ENCODE assay signal across 1 cellular context in the genomic region with DNA sequence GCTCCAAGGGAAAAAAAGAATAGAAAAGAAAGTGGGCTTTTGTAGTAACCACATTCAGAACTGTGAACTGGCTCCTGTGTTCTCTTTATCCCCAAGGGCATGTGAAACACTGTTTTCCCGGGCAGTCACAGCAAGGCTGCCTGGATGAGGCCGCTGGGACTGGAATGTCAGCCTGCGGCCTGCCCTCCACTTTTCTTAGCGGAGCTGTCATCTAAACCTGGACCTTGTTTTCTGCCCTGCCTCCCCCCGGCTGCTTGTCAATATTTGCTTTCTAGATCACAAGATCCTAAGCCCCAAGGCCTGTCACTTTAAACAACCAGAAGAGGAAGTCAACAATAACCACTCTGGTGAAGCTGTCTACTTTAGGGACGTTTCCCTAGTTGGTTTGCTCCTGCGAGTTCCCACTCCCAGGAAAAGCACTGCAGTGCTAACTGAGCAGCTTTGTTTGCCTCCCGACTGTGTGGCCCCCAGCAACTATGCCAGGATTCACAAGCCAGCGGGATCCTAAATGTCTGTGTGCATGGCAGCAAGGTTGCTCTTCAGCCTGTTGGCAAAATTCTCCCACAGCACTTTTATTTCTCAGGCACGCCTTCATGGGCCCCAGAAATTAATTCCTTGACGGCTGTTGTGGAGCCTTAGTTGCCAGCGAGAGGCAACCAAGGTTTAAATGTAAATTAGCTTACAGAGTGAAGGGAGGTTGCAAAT.
TF ChIP-seq lines count a peak whose summit lies in the region.

No MANE protein-coding gene starts in this region.

TF ChIP-seq in HepG2, 621 proteins besides CTCF, POLR2A, EP300 and RAD21 (continued from another document and continues in another):
- TF ChIP-seq, protein P1, sequence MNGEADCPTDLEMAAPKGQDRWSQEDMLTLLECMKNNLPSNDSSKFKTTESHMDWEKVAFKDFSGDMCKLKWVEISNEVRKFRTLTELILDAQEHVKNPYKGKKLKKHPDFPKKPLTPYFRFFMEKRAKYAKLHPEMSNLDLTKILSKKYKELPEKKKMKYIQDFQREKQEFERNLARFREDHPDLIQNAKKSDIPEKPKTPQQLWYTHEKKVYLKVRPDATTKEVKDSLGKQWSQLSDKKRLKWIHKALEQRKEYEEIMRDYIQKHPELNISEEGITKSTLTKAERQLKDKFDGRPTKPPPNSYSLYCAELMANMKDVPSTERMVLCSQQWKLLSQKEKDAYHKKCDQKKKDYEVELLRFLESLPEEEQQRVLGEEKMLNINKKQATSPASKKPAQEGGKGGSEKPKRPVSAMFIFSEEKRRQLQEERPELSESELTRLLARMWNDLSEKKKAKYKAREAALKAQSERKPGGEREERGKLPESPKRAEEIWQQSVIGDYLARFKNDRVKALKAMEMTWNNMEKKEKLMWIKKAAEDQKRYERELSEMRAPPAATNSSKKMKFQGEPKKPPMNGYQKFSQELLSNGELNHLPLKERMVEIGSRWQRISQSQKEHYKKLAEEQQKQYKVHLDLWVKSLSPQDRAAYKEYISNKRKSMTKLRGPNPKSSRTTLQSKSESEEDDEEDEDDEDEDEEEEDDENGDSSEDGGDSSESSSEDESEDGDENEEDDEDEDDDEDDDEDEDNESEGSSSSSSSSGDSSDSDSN (CRISPR knock-in tag; IDR thresholded peaks at IDR 0.05): peak; percentile 100
- TF ChIP-seq ZNF746 (CRISPR knock-in tag; IDR thresholded peaks at IDR 0.05): peak; percentile 96
- TF ChIP-seq GABPA (IDR thresholded peaks at IDR 0.05; ENCODE audit: low read depth, low read length): no peak
- peak; percentile 82 for TF ChIP-seq GABPA (CRISPR knock-in tag; IDR thresholded peaks at IDR 0.05; ENCODE audit: low read depth)
- TF ChIP-seq NCOA5 (CRISPR knock-in tag; IDR thresholded peaks at IDR 0.05): no peak
- TF ChIP-seq, protein P2, sequence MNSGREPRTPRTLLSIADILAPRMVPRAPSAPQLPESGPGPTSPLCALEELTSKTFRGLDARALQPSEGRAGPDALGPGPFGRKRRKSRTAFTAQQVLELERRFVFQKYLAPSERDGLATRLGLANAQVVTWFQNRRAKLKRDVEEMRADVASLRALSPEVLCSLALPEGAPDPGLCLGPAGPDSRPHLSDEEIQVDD (CRISPR knock-in tag; IDR thresholded peaks at IDR 0.05; ENCODE audit: borderline replicate concordance): no peak
- TF ChIP-seq ZFYVE20 (CRISPR knock-in tag; IDR thresholded peaks at IDR 0.05; ENCODE audit: borderline replicate concordance, low read depth): no peak
- TF ChIP-seq HNF4A (CRISPR knock-in tag; IDR thresholded peaks at IDR 0.05): peak; percentile 99
- TF ChIP-seq ZNF616 (CRISPR knock-in tag; IDR thresholded peaks at IDR 0.05; ENCODE audit: low read depth): peak; percentile 81; the same call in 1 of the 2 replicates
- TF ChIP-seq CBX5 (CRISPR knock-in tag; IDR thresholded peaks at IDR 0.05; ENCODE audit: borderline replicate concordance): peak; percentile 95; the same call in 1 of the 2 replicates
- no peak for TF ChIP-seq ZNF382 (CRISPR knock-in tag; IDR thresholded peaks at IDR 0.05; ENCODE audit: borderline replicate concordance)
- peak; percentile 84; the same call in 1 of the 2 replicates for TF ChIP-seq ZNF280D (CRISPR knock-in tag; IDR thresholded peaks at IDR 0.05)
- TF ChIP-seq NAIF1 (CRISPR knock-in tag; IDR thresholded peaks at IDR 0.05; ENCODE audit: borderline replicate concordance): peak; percentile 80
- 0 out of 2 replicates have a peak, but pooled peaks have one; percentile 76 for TF ChIP-seq ZBED4 (CRISPR knock-in tag; IDR thresholded peaks at IDR 0.05; ENCODE audit: borderline replicate concordance)
- TF ChIP-seq TP53 (CRISPR knock-in tag; conservative IDR thresholded peaks at IDR 0.05): peak; percentile 72; the same call in 1 of the 2 replicates
- TF ChIP-seq ZFP41 (CRISPR knock-in tag; IDR thresholded peaks at IDR 0.05; ENCODE audit: borderline replicate concordance): no peak
- TF ChIP-seq, protein P3, sequence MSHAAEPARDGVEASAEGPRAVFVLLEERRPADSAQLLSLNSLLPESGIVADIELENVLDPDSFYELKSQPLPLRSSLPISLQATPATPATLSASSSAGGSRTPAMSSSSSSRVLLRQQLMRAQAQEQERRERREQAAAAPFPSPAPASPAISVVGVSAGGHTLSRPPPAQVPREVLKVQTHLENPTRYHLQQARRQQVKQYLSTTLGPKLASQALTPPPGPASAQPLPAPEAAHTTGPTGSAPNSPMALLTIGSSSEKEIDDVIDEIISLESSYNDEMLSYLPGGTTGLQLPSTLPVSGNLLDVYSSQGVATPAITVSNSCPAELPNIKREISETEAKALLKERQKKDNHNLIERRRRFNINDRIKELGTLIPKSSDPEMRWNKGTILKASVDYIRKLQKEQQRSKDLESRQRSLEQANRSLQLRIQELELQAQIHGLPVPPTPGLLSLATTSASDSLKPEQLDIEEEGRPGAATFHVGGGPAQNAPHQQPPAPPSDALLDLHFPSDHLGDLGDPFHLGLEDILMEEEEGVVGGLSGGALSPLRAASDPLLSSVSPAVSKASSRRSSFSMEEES (CRISPR knock-in tag; IDR thresholded peaks at IDR 0.05): peak; percentile 100
- TF ChIP-seq ZNF335 (CRISPR knock-in tag; IDR thresholded peaks at IDR 0.05): peak; percentile 89
- peak; percentile 36; the same call in 1 of the 2 replicates for TF ChIP-seq SIN3B (IDR thresholded peaks at IDR 0.05; ENCODE audit: low read length)
- 0 out of 2 replicates have a peak, but pooled peaks have one; percentile 79 for TF ChIP-seq ZBTB46 (CRISPR knock-in tag; IDR thresholded peaks at IDR 0.05; ENCODE audit: borderline replicate concordance)
- peak; percentile 87 for TF ChIP-seq SMARCC2 (IDR thresholded peaks at IDR 0.05)
- 0 out of 2 replicates have a peak, but pooled peaks have one; percentile 80 for TF ChIP-seq ZNF841 (CRISPR knock-in tag; IDR thresholded peaks at IDR 0.05; ENCODE audit: borderline replicate concordance)
- peak; percentile 96 for TF ChIP-seq ZMYM3 (CRISPR knock-in tag; IDR thresholded peaks at IDR 0.05)
- no peak for TF ChIP-seq REXO4 (CRISPR knock-in tag; IDR thresholded peaks at IDR 0.05; ENCODE audit: borderline replicate concordance)
- TF ChIP-seq AHR (CRISPR knock-in tag; IDR thresholded peaks at IDR 0.05): peak; percentile 81; the same call in 1 of the 2 replicates
- peak; percentile 95 for TF ChIP-seq ZNF709 (CRISPR knock-in tag; IDR thresholded peaks at IDR 0.05)
- peak; percentile 95 for TF ChIP-seq TEAD3 (CRISPR knock-in tag; optimal IDR thresholded peaks at IDR 0.05; ENCODE audit: borderline replicate concordance)
- peak; percentile 83 for TF ChIP-seq HHEX (CRISPR knock-in tag; IDR thresholded peaks at IDR 0.05)
- no peak; the same call in 1 of the 2 replicates for TF ChIP-seq BATF2 (CRISPR knock-in tag; IDR thresholded peaks at IDR 0.05)
- TF ChIP-seq BHLHE40 (IDR thresholded peaks at IDR 0.05; ENCODE audit: low read length): peak; percentile 80
- TF ChIP-seq, protein P4, sequence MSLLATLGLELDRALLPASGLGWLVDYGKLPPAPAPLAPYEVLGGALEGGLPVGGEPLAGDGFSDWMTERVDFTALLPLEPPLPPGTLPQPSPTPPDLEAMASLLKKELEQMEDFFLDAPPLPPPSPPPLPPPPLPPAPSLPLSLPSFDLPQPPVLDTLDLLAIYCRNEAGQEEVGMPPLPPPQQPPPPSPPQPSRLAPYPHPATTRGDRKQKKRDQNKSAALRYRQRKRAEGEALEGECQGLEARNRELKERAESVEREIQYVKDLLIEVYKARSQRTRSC (CRISPR knock-in tag; IDR thresholded peaks at IDR 0.05; ENCODE audit: low read depth): no peak; the same call in 1 of the 2 replicates
- peak; percentile 98 for TF ChIP-seq HNF4G (IDR thresholded peaks at IDR 0.05; ENCODE audit: borderline replicate concordance, low read depth, low read length)
- peak; percentile 96 for TF ChIP-seq HNF4G (CRISPR knock-in tag; IDR thresholded peaks at IDR 0.05; ENCODE audit: borderline replicate concordance, low read depth)
- peak; percentile 99 for TF ChIP-seq FOXK1 (CRISPR knock-in tag; IDR thresholded peaks at IDR 0.05; ENCODE audit: borderline replicate concordance, low read depth)
- peak; percentile 98 for TF ChIP-seq GFI1 (CRISPR knock-in tag; IDR thresholded peaks at IDR 0.05; ENCODE audit: borderline replicate concordance)
- peak; percentile 56; the same call in 1 of the 2 replicates for TF ChIP-seq AKAP8 (CRISPR knock-in tag; IDR thresholded peaks at IDR 0.05)
- TF ChIP-seq PLRG1 (conservative IDR thresholded peaks at IDR 0.05): no peak
- peak; percentile 95 for TF ChIP-seq ZEB1 (IDR thresholded peaks at IDR 0.05; ENCODE audit: insufficient replicate concordance, low read depth)
- TF ChIP-seq, protein P5, sequence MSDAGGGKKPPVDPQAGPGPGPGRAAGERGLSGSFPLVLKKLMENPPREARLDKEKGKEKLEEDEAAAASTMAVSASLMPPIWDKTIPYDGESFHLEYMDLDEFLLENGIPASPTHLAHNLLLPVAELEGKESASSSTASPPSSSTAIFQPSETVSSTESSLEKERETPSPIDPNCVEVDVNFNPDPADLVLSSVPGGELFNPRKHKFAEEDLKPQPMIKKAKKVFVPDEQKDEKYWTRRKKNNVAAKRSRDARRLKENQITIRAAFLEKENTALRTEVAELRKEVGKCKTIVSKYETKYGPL (CRISPR knock-in tag; IDR thresholded peaks at IDR 0.05): no peak
- peak; percentile 59; the same call in 1 of the 2 replicates for TF ChIP-seq ZNF891 (CRISPR knock-in tag; IDR thresholded peaks at IDR 0.05)
- TF ChIP-seq, protein P6, sequence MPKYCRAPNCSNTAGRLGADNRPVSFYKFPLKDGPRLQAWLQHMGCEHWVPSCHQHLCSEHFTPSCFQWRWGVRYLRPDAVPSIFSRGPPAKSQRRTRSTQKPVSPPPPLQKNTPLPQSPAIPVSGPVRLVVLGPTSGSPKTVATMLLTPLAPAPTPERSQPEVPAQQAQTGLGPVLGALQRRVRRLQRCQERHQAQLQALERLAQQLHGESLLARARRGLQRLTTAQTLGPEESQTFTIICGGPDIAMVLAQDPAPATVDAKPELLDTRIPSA (CRISPR knock-in tag; IDR thresholded peaks at IDR 0.05; ENCODE audit: borderline replicate concordance): 0 out of 2 replicates have a peak, but pooled peaks have one; percentile 77
- TF ChIP-seq ZNF3 (CRISPR knock-in tag; IDR thresholded peaks at IDR 0.05): peak; percentile 60
- no peak for TF ChIP-seq U2AF2 (IDR thresholded peaks at IDR 0.05; ENCODE audit: low read depth, low read length)
- TF ChIP-seq ZNF12 (CRISPR knock-in tag; IDR thresholded peaks at IDR 0.05): peak; percentile 81
- no peak for TF ChIP-seq HNRNPUL1 (IDR thresholded peaks at IDR 0.05; ENCODE audit: low read depth, low read length)
- peak; percentile 77 for TF ChIP-seq GATAD1 (CRISPR knock-in tag; IDR thresholded peaks at IDR 0.05)
